8 cellular contexts compared by ENCODE assay signal in genomic region chr1:205939690-205940330, GRCh38.
DNase-seq lines count a peak whose midpoint lies in the region; ATAC-seq lines count a peak whose summit lies in the region.

No MANE protein-coding gene starts in this region.

- ATAC-seq in GM19452 (IDR thresholded peaks at IDR 0.05; ENCODE audit: unreplicated experiment) = no peak
- ATAC-seq in GM19035 (IDR thresholded peaks at IDR 0.05; ENCODE audit: unreplicated experiment) = no peak

- DNase-seq in DMS79 (lab: John Stamatoyannopoulos, UW) (peak; percentile 91), NAMALWA (ENCODE audit: low spot score) (peak; percentile 72), RKO (ENCODE audit: low spot score) (peak; percentile 7), islet precursor cell (peak; percentile 75), inferior parietal cortex (ENCODE audit: extremely low spot score) (no peak)
- no peak for DNase-seq in central memory CD4-positive, alpha-beta T cell

Comparison
In these comparisons a context has a peak if more than half of its experiments do, and no peak if none do; other contexts are left out.
1. DNase-seq: peak in DMS79 (single experiment), NAMALWA (single experiment), RKO (single experiment) and islet precursor cell (single experiment); none in central memory CD4-positive, alpha-beta T cell (single experiment) and inferior parietal cortex (single experiment).